29 cellular contexts compared by ENCODE assay signal in genomic region chr7:29996321-29996720, GRCh38.
"Had no signal": no experiment of that assay in that cellular context is flagged by ENCODE, and none has a peak within 500 bp of the region (broad histone marks: within the 10 kb centered on the region; RNA-seq: fewer than 3 reads in every experiment).

No MANE protein-coding gene starts in this region.

- H3K27ac ChIP-seq: ascending aorta, breast epithelium, cardiac muscle cell, esophagus muscularis mucosa had no signal

- H3K4me3 ChIP-seq: ascending aorta, breast epithelium, cardiac muscle cell, esophagus muscularis mucosa had no signal

- H3K4me1 Mint-ChIP-seq: activated CD4-positive, alpha-beta T cell treated with anti-CD3 and anti-CD28 coated beads for 36 hours; activated CD4-positive, alpha-beta T cell treated with anti-CD3 and anti-CD28 coated beads, Interleukin-2, amount 10 ng/mL, durations not matched to agents 24 days and 14 days; activated CD8-positive, alpha-beta memory T cell treated with anti-CD3 and anti-CD28 coated beads, Interleukin-2, amount 10 ng/mL, durations not matched to agents 7 days and 5 days; activated naive CD8-positive, alpha-beta T cell treated with anti-CD3 and anti-CD28 coated beads, Interleukin-2, amount 10 ng/mL, durations not matched to agents 7 days and 5 days had no signal

- H3K27ac Mint-ChIP-seq: activated CD4-positive, alpha-beta memory T cell treated with anti-CD3 and anti-CD28 coated beads for 36 hours; activated CD4-positive, alpha-beta T cell treated with anti-CD3 and anti-CD28 coated beads for 36 hours; activated CD4-positive, alpha-beta T cell treated with anti-CD3 and anti-CD28 coated beads, Interleukin-2, amount 10 ng/mL, durations not matched to agents 24 days and 14 days; activated CD8-positive, alpha-beta memory T cell treated with anti-CD3 and anti-CD28 coated beads, Interleukin-2, amount 10 ng/mL, durations not matched to agents 7 days and 5 days; activated CD8-positive, alpha-beta T cell treated with anti-CD3 and anti-CD28 coated beads, Interleukin-2, amount 10 ng/mL, durations not matched to agents 7 days and 5 days; activated naive CD4-positive, alpha-beta T cell treated with anti-CD3 and anti-CD28 coated beads for 36 hours; activated naive CD4-positive, alpha-beta T cell treated with anti-CD3 and anti-CD28 coated beads, Interleukin-2, amount 50 U/mL, for 72 hours; activated naive CD8-positive, alpha-beta T cell treated with anti-CD3 and anti-CD28 coated beads, Interleukin-2, amount 10 ng/mL, durations not matched to agents 7 days and 5 days; activated T-helper 1 cell treated with anti-CD3 and anti-CD28 coated beads, Interleukin-12 subunit alpha, Interleukin-12 subunit beta, Interleukin-2, Interleukin-4 antibody, amounts not matched to agents 30 ng/mL and 10 ng/mL and 1 ng/mL, durations not matched to agents 14 hours and 24 hours and 36 hours; activated T-helper 2 cell treated with anti-CD3 and anti-CD28 coated beads, Interferon-gamma antibody, Interleukin-2, Interleukin-4, amounts not matched to agents 10 μg/mL and 5 μg/mL and 100 μg/mL, durations not matched to agents 14 hours and 24 hours and 36 hours; brain; effector memory CD8-positive, alpha-beta T cell had no signal

- H3K36me3 ChIP-seq: ascending aorta, breast epithelium, cardiac muscle cell, esophagus muscularis mucosa had no signal

- H3K4me3 Mint-ChIP-seq: activated CD4-positive, alpha-beta memory T cell treated with anti-CD3 and anti-CD28 coated beads for 36 hours; activated CD4-positive, alpha-beta T cell treated with anti-CD3 and anti-CD28 coated beads for 36 hours; activated CD4-positive, alpha-beta T cell treated with anti-CD3 and anti-CD28 coated beads, Interleukin-2, amount 10 ng/mL, durations not matched to agents 24 days and 14 days; activated CD8-positive, alpha-beta memory T cell treated with anti-CD3 and anti-CD28 coated beads, Interleukin-2, amount 10 ng/mL, durations not matched to agents 7 days and 5 days; activated CD8-positive, alpha-beta T cell treated with anti-CD3 and anti-CD28 coated beads, Interleukin-2, amount 10 ng/mL, durations not matched to agents 7 days and 5 days; activated naive CD4-positive, alpha-beta T cell treated with anti-CD3 and anti-CD28 coated beads for 36 hours; activated naive CD8-positive, alpha-beta T cell treated with anti-CD3 and anti-CD28 coated beads, Interleukin-2, amount 10 ng/mL, durations not matched to agents 7 days and 5 days; activated T-helper 1 cell treated with anti-CD3 and anti-CD28 coated beads, Interleukin-12 subunit alpha, Interleukin-12 subunit beta, Interleukin-2, Interleukin-4 antibody, amounts not matched to agents 30 ng/mL and 10 ng/mL and 1 ng/mL, durations not matched to agents 14 hours and 24 hours and 36 hours; brain; effector memory CD8-positive, alpha-beta T cell had no signal

- DNase-seq: activated CD4-positive, alpha-beta memory T cell treated with anti-CD3 and anti-CD28 coated beads for 36 hours; activated CD4-positive, alpha-beta T cell treated with anti-CD3 and anti-CD28 coated beads for 36 hours; activated CD4-positive, alpha-beta T cell treated with anti-CD3 and anti-CD28 coated beads, Interleukin-2, amount 10 ng/mL, durations not matched to agents 24 days and 14 days; activated CD4-positive, CD25-positive, alpha-beta regulatory T cell; activated CD4-positive, CD25-positive, alpha-beta regulatory T cell treated with anti-CD3 and anti-CD28 coated beads, Interleukin-2, amount 50 U/mL, for 72 hours; activated CD8-positive, alpha-beta memory T cell treated with anti-CD3 and anti-CD28 coated beads, Interleukin-2, amount 10 ng/mL, durations not matched to agents 7 days and 5 days; activated CD8-positive, alpha-beta memory T cell treated with anti-CD3 and anti-CD28 coated beads, Interleukin-2, amount 50 U/mL, for 4 hours; activated CD8-positive, alpha-beta T cell treated with anti-CD3 and anti-CD28 coated beads, Interleukin-2, amount 10 ng/mL, durations not matched to agents 7 days and 5 days; activated effector memory CD4-positive, alpha-beta T cell treated with anti-CD3 and anti-CD28 coated beads, Interleukin-2, amount 50 U/mL, for 16 hours; activated naive CD4-positive, alpha-beta T cell treated with anti-CD3 and anti-CD28 coated beads for 36 hours; activated naive CD8-positive, alpha-beta T cell treated with anti-CD3 and anti-CD28 coated beads, Interleukin-2, amount 10 ng/mL, durations not matched to agents 7 days and 5 days; activated T-cell treated with anti-CD3 and anti-CD28 coated beads, Interleukin-2, amount 50 U/mL, for 1 hour; activated T-cell treated with anti-CD3 and anti-CD28 coated beads, Interleukin-2, amount 50 U/mL, for 48 hours; central memory CD4-positive, alpha-beta T cell; cortex of kidney; dermis blood vessel endothelial cell; effector CD4-positive, alpha-beta T cell; effector memory CD8-positive, alpha-beta T cell; erythroblast; head of caudate nucleus; T-helper 2 cell had no signal

- H3K4me1 ChIP-seq: breast epithelium had no signal

- H3K27me3 ChIP-seq: ascending aorta, breast epithelium, cardiac muscle cell, esophagus muscularis mucosa had no signal

- H3K27me3 Mint-ChIP-seq: brain had no signal
